ENCODE assay signal across 1 cellular context in the genomic region with DNA sequence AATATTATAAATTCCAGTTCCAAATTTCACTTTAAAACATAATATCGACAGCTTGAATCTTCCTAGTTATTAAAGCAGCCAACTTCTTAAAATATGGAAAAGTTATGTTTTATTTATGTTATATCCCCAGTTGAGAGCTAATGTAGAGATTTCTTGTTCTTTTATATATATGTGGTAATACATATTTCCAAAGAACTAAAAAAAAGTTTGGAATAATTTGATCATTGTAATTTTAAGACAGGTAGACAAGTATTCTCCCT.
TF ChIP-seq lines count a peak whose summit lies in the region.

No MANE protein-coding gene starts in this region.

TF ChIP-seq in liver, 16 proteins besides CTCF, POLR2A, EP300 and RAD21 (continued from another document):
- TF ChIP-seq, protein P1, sequence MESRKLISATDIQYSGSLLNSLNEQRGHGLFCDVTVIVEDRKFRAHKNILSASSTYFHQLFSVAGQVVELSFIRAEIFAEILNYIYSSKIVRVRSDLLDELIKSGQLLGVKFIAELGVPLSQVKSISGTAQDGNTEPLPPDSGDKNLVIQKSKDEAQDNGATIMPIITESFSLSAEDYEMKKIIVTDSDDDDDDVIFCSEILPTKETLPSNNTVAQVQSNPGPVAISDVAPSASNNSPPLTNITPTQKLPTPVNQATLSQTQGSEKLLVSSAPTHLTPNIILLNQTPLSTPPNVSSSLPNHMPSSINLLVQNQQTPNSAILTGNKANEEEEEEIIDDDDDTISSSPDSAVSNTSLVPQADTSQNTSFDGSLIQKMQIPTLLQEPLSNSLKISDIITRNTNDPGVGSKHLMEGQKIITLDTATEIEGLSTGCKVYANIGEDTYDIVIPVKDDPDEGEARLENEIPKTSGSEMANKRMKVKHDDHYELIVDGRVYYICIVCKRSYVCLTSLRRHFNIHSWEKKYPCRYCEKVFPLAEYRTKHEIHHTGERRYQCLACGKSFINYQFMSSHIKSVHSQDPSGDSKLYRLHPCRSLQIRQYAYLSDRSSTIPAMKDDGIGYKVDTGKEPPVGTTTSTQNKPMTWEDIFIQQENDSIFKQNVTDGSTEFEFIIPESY (IDR thresholded peaks at IDR 0.05), result no peak
